ENCODE assay signal across 4 cellular contexts in the genomic region with DNA sequence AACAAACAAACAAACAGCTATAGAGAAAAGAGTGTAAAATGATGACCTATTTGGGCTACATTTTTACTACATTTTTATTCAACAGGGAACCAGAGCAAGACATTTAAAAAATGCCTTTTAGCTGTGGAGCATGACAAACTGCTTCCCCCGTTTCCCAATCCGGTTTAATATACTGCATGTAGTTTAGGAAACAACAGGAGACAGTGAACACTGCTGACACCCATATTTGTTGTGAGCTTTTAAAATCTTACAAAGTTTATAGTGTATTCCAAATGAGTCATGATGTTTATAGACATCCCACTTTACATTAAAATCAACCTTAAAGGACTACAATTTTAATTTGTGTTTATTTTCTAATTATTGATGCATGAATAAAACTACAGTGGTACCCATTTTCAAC.
"Had no signal": no experiment of that assay in that cellular context is flagged by ENCODE, and none has a peak within 500 bp of the region (broad histone marks: within the 10 kb centered on the region; RNA-seq: fewer than 3 reads in every experiment).

No MANE protein-coding gene starts in this region.

- ATAC-seq: HepG2, K562 had no signal

- H3K4me3 ChIP-seq: K562 had no signal

- H3K27ac ChIP-seq: HL-60 had no signal

- DNase-seq: IMR-90 had no signal
